In genomic region chr1:12031039-12031980, GRCh38 we compare ENCODE assay signal across 8 cellular contexts. TPM values are rescaled to one million over a fixed set of nuclear protein-coding genes. Genes with fewer than 3 reads are reported as not detected.
DNase-seq lines count a peak whose midpoint lies in the region; TF ChIP-seq lines count a peak whose summit lies in the region.

No MANE protein-coding gene starts in this region.

- no peak overlapping the region for H3K9ac ChIP-seq in fibroblast of lung (ENCODE audit: insufficient read depth, low read length)
- H3K9ac ChIP-seq in parathyroid adenoma = no peak overlapping the region

- H3K27ac Mint-ChIP-seq in MCF 10A (ENCODE audit: low read depth, unreplicated experiment) = no peak overlapping the region

- H3K79me2 ChIP-seq in fibroblast of lung (ENCODE audit: control insufficient read depth, insufficient read depth, low read length) (no peaks in the 10 kb centered on the region), parathyroid adenoma (no peaks in the 10 kb centered on the region)

- H3K9me3 Mint-ChIP-seq in MCF 10A (ENCODE audit: unreplicated experiment) = no peaks in the 10 kb centered on the region

- CTCF ChIA-PET in MCF 10A (lab: Yijun Ruan, JAX) = interaction anchor here (0.5 to 1.3 kb wide), 12 partner anchors 8 to 1793 kb away, joined by 3 to 8 read pairs (median 4); no protein-coding TSS in a partner anchor

- H4K20me1 ChIP-seq in fibroblast of lung (ENCODE audit: control insufficient read depth, extremely low read depth, insufficient read depth, low read length) = no peaks in the 10 kb centered on the region

- no peak overlapping the region for H3K4me3 ChIP-seq in breast epithelium
- no peak overlapping the region for H3K4me3 ChIP-seq in WERI-Rb-1 (ENCODE audit: low read depth, low read length)
- no peak overlapping the region for H3K4me3 ChIP-seq in fibroblast of lung (replicated peaks in 1 of 4; ENCODE audit: control extremely low read depth in 1 of 4, insufficient read depth in 1 of 4, low read depth in 3 of 4, low read length in 4 of 4)
- no peak overlapping the region for H3K4me3 ChIP-seq in parathyroid adenoma (ENCODE audit: low read depth, low read length)

- H3K27ac ChIP-seq in breast epithelium = peak overlapping the region in 1 of 2 donors; percentile 38
- no peak overlapping the region for H3K27ac ChIP-seq in WERI-Rb-1
- no peak overlapping the region for H3K27ac ChIP-seq in fibroblast of lung (ENCODE audit: insufficient read depth, low read length)
- H3K27ac ChIP-seq in parathyroid adenoma = no peak overlapping the region

- peaks cover 14% of the 10 kb centered on the region for H3K36me3 Mint-ChIP-seq in MCF 10A (ENCODE audit: insufficient read depth, unreplicated experiment)

- no peaks in the 10 kb centered on the region for H3K4me1 Mint-ChIP-seq in MCF 10A (ENCODE audit: insufficient read depth, unreplicated experiment)

- H3K4me1 ChIP-seq in breast epithelium (no peaks in the 10 kb centered on the region), fibroblast of lung (ENCODE audit: control insufficient read depth, extremely low read depth, insufficient read depth, low read length) (no peaks in the 10 kb centered on the region), parathyroid adenoma (peaks cover 2% of the 10 kb centered on the region)

- H3K27me3 ChIP-seq in breast epithelium = no peaks in the 10 kb centered on the region
- H3K27me3 ChIP-seq in WERI-Rb-1 (ENCODE audit: insufficient read depth, low read depth, severe bottlenecking) = no peaks in the 10 kb centered on the region
- no peaks in the 10 kb centered on the region for H3K27me3 ChIP-seq in fibroblast of lung (ENCODE audit: control insufficient read depth, insufficient read depth, low read length)
- no peaks in the 10 kb centered on the region for H3K27me3 ChIP-seq in parathyroid adenoma (ENCODE audit: control insufficient read depth, insufficient read depth, low read length)

- H3K36me3 ChIP-seq in breast epithelium = no peaks in the 10 kb centered on the region
- H3K36me3 ChIP-seq in WERI-Rb-1 = peaks cover 21% of the 10 kb centered on the region
- H3K36me3 ChIP-seq in fibroblast of lung (ENCODE audit: control insufficient read depth, insufficient read depth, low read length) = peaks cover 11% of the 10 kb centered on the region
- H3K36me3 ChIP-seq in parathyroid adenoma (ENCODE audit: control insufficient read depth, insufficient read depth, low read length) = no peaks in the 10 kb centered on the region

- H3K4me3 Mint-ChIP-seq in MCF 10A (ENCODE audit: unreplicated experiment) = no peak overlapping the region

- no peaks in the 10 kb centered on the region for H3K27me3 Mint-ChIP-seq in MCF 10A (ENCODE audit: insufficient read depth, unreplicated experiment)

- no peaks in the 10 kb centered on the region for H3K9me3 ChIP-seq in breast epithelium
- no peaks in the 10 kb centered on the region for H3K9me3 ChIP-seq in WERI-Rb-1 (ENCODE audit: severe bottlenecking)
- H3K9me3 ChIP-seq in fibroblast of lung (ENCODE audit: control insufficient read depth, insufficient read depth, low read depth, low read length) = no peaks in the 10 kb centered on the region
- no peaks in the 10 kb centered on the region for H3K9me3 ChIP-seq in parathyroid adenoma (ENCODE audit: control insufficient read depth, low read length)

- POLR2A ChIA-PET in MCF 10A (lab: Yijun Ruan, JAX) = interaction anchor here (1.1 to 1.3 kb wide), 2 partner anchors 10 to 123 kb away, joined by 3 to 6 read pairs; no protein-coding TSS in a partner anchor

- H2AFZ ChIP-seq in fibroblast of lung (ENCODE audit: low read length) (no peak overlapping the region), parathyroid adenoma (no peak overlapping the region)

- DNase-seq in MCF 10A (ENCODE audit: unreplicated experiment) (peak; percentile 40), breast epithelium (ENCODE audit: low spot score in 2 of 2) (no peak), WERI-Rb-1 (peak; percentile 79), fibroblast of lung (ENCODE audit: low read depth in 2 of 2) (peak in 1 of 2 donors; percentile 30), NCI-H69 (lab: John Stamatoyannopoulos, UW) (no peak), NK-92 (lab: John Stamatoyannopoulos, UW; ENCODE audit: unreplicated experiment) (no peak), NCI-H1105 treated with DMSO at 0.1 percent for 48 hours (lab: John Stamatoyannopoulos, UW) (no peak)

- no peak for TF ChIP-seq POLR2A in breast epithelium (IDR thresholded peaks at IDR 0.05)

- BruUV-seq in MCF 10A (replicated peaks; lab: Mats Ljungman, UMichigan) = no TSS peak

- intact Hi-C loops in MCF 10A (cut with micrococcal nuclease) = loop anchor here (1.0 kb wide), 2 partner anchors 51 to 122 kb away; partner anchors contain the start of gene MFN2
- intact Hi-C loops in breast epithelium (cut with DNase I; ENCODE audit: low total_unique reads) = no loop called here

- TF ChIP-seq CTCF in MCF 10A (IDR thresholded peaks at IDR 0.05; ENCODE audit: unreplicated experiment) = peak; percentile 56
- TF ChIP-seq CTCF in breast epithelium (IDR thresholded peaks at IDR 0.05) = peak in 1 of 3 donors; percentile 19
- peak; percentile 93 for TF ChIP-seq CTCF in WERI-Rb-1 (IDR thresholded peaks at IDR 0.05; ENCODE audit: low read depth, low read length)
- peak; percentile 49 to 58 for TF ChIP-seq CTCF in fibroblast of lung (conservative IDR thresholded peaks at IDR 0.05 in 1 of 2, IDR thresholded peaks at IDR 0.05 in 1 of 2; ENCODE audit: low read depth in 1 of 2, low read length in 2 of 2)
- peak; percentile 45 for TF ChIP-seq CTCF in parathyroid adenoma (IDR thresholded peaks at IDR 0.05)

- H3K4me2 ChIP-seq in fibroblast of lung (ENCODE audit: extremely low read depth, insufficient read depth, low read length) = no peak overlapping the region
- no peak overlapping the region for H3K4me2 ChIP-seq in parathyroid adenoma (ENCODE audit: low read length)

RNA-seq across cellular contexts. Expression of gene MIIP, which starts 12.0 kb away (rescaled TPM):
- total RNA-seq in MCF 10A (2022) = 22.1 and 25.3 TPM in 2 replicates
- total RNA-seq in breast epithelium = 10 to 100 TPM; 29.0 to 34.4 (median 33.8) TPM
- 27.1 and 28.8 TPM in 2 replicates for total RNA-seq in fibroblast of lung
- 5.2 and 7.1 TPM in 2 replicates for polyA plus RNA-seq in fibroblast of lung
- polyA plus RNA-seq in fibroblast of lung (2012) = 9.7 and 16.4 TPM in 2 replicates
- 14.1 and 18.2 TPM in 2 replicates for polyA minus RNA-seq in fibroblast of lung (ENCODE audit: low replicate concordance)

RNA-seq across cellular contexts. Expression of gene TNFRSF8, which starts 31.8 kb away (rescaled TPM):
- total RNA-seq in MCF 10A (2022) = not detected in 2 replicates
- 1 to 10 TPM in 2 of 3 donors, under 1 TPM in 1; 0.88 to 2.3 (median 1.6) TPM for total RNA-seq in breast epithelium
- total RNA-seq in fibroblast of lung = 0.26 TPM in 1 of 2 replicates, not detected in the other
- polyA plus RNA-seq in fibroblast of lung = 0.05 and 0.15 TPM in 2 replicates
- polyA plus RNA-seq in fibroblast of lung (2012) = 0.36 TPM in 1 of 2 replicates, not detected in the other
- polyA minus RNA-seq in fibroblast of lung (ENCODE audit: low replicate concordance) = 1.1 TPM in 1 of 2 replicates, not detected in the other

RNA-seq across cellular contexts. Expression of gene MFN2, which starts 51.1 kb away (rescaled TPM):
- total RNA-seq in MCF 10A (2022) (95.6 and 105 TPM in 2 replicates), breast epithelium (10 to 100 TPM; 51.4 to 64.9 (median 62.1) TPM), fibroblast of lung (40.8 and 52.5 TPM in 2 replicates)
- 50.6 and 68.7 TPM in 2 replicates for polyA plus RNA-seq in fibroblast of lung
- 70.7 and 79.3 TPM in 2 replicates for polyA plus RNA-seq in fibroblast of lung (2012)
- polyA minus RNA-seq in fibroblast of lung (ENCODE audit: low replicate concordance) = 106 and 147 TPM in 2 replicates

Comparison
In these comparisons a context has a peak if more than half of its experiments do, and no peak if none do; other contexts are left out.
1. DNase-seq: peak in MCF 10A (single experiment) and WERI-Rb-1 (single experiment); none in breast epithelium (0 of 2), NCI-H69 (single experiment), NK-92 (single experiment) and NCI-H1105 treated with DMSO at 0.1 percent for 48 hours (single experiment).